19 cellular contexts compared by ENCODE assay signal in the genomic region with DNA sequence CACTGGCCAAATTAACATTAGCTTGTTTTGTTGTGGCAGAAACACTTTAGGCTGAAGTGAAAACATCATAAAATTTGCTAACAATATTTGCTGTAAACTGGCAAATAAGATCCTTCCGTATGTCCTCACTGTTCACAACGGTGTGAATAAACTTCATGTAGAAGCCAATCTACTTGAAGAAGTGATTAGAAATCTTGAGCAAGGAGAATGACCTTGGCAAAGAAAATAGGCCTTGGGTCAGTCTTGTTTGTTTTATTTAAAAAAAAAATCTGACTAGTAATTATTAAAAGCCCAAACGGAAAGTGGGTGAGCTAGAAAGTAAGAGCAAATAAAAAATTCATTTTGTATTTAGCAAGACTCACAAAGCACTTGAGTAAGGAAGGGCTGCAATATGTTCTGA.
A peak's percentile ranks its signal among the peaks of the same experiment; 100 is the strongest.
DNase-seq lines count a peak whose midpoint lies in the region; ATAC-seq, FAIRE-seq and TF ChIP-seq lines count a peak whose summit lies in the region.
"Had no signal": no experiment of that assay in that cellular context is flagged by ENCODE, and none has a peak within 500 bp of the region (broad histone marks: within the 10 kb centered on the region; RNA-seq: fewer than 3 reads in every experiment).

No MANE protein-coding gene starts in this region.

- H3K36me3 ChIP-seq in cardiac muscle cell (no peaks in the 10 kb centered on the region), body of pancreas (replicated peaks in 1 of 2; ENCODE audit: insufficient read depth in 1 of 2, low read depth in 2 of 2) (no peaks in the 10 kb centered on the region), pancreas (no peaks in the 10 kb centered on the region)
- H3K36me3 ChIP-seq: BLaER1 treated with 17β-estradiol and CSF1 and Interleukin-3, amounts not matched to agents 10 nM and 100 nM had no signal

- ATAC-seq in Right ventricle myocardium inferior (no peak), body of pancreas (peak; percentile 69), pancreas (peak; percentile 52 to 70 (median 66)), GM21576 (IDR thresholded peaks at IDR 0.05; ENCODE audit: unreplicated experiment) (no peak), GM21825 (IDR thresholded peaks at IDR 0.05; ENCODE audit: unreplicated experiment) (no peak)
- ATAC-seq: A549; CD8-positive, alpha-beta T cell had no signal

- DNase-seq in cardiac muscle cell (ENCODE audit: low read depth in 1 of 2, low spot score in 1 of 2), result no peak
- DNase-seq in Right ventricle myocardium inferior (ENCODE audit: missing footprints), result no peak
- no peak for DNase-seq in body of pancreas
- DNase-seq in pancreas, result no peak
- DNase-seq: AML-193; Caco-2; Calu3; CD4-positive, alpha-beta T cell; CD8-positive, alpha-beta T cell; DMS79 treated with DMSO at 0.1 percent for 48 hours; GF-D8 had no signal

- H3K27me3 ChIP-seq in cardiac muscle cell, result no peaks in the 10 kb centered on the region
- no peaks in the 10 kb centered on the region for H3K27me3 ChIP-seq in body of pancreas
- H3K27me3 ChIP-seq in pancreas, result no peaks in the 10 kb centered on the region
- H3K27me3 ChIP-seq: BLaER1 treated with 17β-estradiol and CSF1 and Interleukin-3, amounts not matched to agents 10 nM and 100 nM had no signal

- no peak for TF ChIP-seq POLR2A in body of pancreas (IDR thresholded peaks at IDR 0.05)

- H3K9me3 ChIP-seq in cardiac muscle cell (ENCODE audit: low read depth) (no peaks in the 10 kb centered on the region), body of pancreas (no peaks in the 10 kb centered on the region), pancreas (no peaks in the 10 kb centered on the region)
- H3K9me3 ChIP-seq: A549; BLaER1 treated with 17β-estradiol and CSF1 and Interleukin-3, amounts not matched to agents 10 nM and 100 nM; Caco-2 had no signal

- WGBS in body of pancreas, 2 donors, result 22 to 31% methylated on average over 3 of the region's 3 CpGs
- 32 to 40% methylated on average over 3 of the region's 3 CpGs for WGBS in pancreas, 2 donors

- no peak for TF ChIP-seq CTCF in cardiac muscle cell (IDR thresholded peaks at IDR 0.05; ENCODE audit: low read depth, low read length)
- no peak for TF ChIP-seq CTCF in body of pancreas (IDR thresholded peaks at IDR 0.05)
- no peak for TF ChIP-seq CTCF in pancreas (IDR thresholded peaks at IDR 0.05)

- H3K4me1 ChIP-seq in cardiac muscle cell (ENCODE audit: low read depth), result peaks cover 20% of the 10 kb centered on the region
- H3K4me1 ChIP-seq in body of pancreas, result peaks cover 20% of the 10 kb centered on the region
- H3K4me1 ChIP-seq in pancreas, result peaks cover 0 to 16% (median 6%) of the 10 kb centered on the region in 3 donors
- H3K4me1 ChIP-seq: A549; BLaER1 treated with 17β-estradiol and CSF1 and Interleukin-3, amounts not matched to agents 10 nM and 100 nM; Caco-2 had no signal

- H3K27ac ChIP-seq in cardiac muscle cell (peak overlapping the region; percentile 76), body of pancreas (peak overlapping the region in 2 of 4 donors; percentile 16 to 25), pancreas (peak overlapping the region in 1 of 4 donors; percentile 36)
- H3K27ac ChIP-seq: 22Rv1; A549; BLaER1 treated with 17β-estradiol and CSF1 and Interleukin-3, amounts not matched to agents 10 nM and 100 nM; C4-2B had no signal

- H3K4me3 ChIP-seq in cardiac muscle cell (no peak overlapping the region), body of pancreas (no peak overlapping the region), pancreas (no peak overlapping the region)
- H3K4me3 ChIP-seq: A549; BLaER1 treated with 17β-estradiol and CSF1 and Interleukin-3, amounts not matched to agents 10 nM and 100 nM had no signal

- no peak for FAIRE-seq in pancreas (lab: Jason Lieb, UNC)
- FAIRE-seq: A549, G401.6, GM12891 had no signal

- intact Hi-C loops in Right ventricle myocardium inferior (cut with DNase I) (no loop called here), body of pancreas (cut with DNase I) (no loop called here), pancreas (cut with DNase I) (no loop called here)

Comparison
In these comparisons a context has a peak if more than half of its experiments do, and no peak if none do; other contexts are left out.
1. ATAC-seq: peak in body of pancreas (single experiment) and pancreas (4 of 4); none in Right ventricle myocardium inferior (single experiment), GM21576 (single experiment) and GM21825 (single experiment).